2 cellular contexts compared by ENCODE assay signal in genomic region chr3:118817748-118818165, GRCh38.
TF ChIP-seq lines count a peak whose summit lies in the region.

No MANE protein-coding gene starts in this region.

TF ChIP-seq in GM23338, 12 proteins besides CTCF, POLR2A, EP300 and RAD21 (continued from another document):
- TF ChIP-seq ZNF462 (CRISPR knock-in tag; IDR thresholded peaks at IDR 0.05) (no peak), JUNB (IDR thresholded peaks at IDR 0.05; ENCODE audit: unreplicated experiment) (no peak), REST (IDR thresholded peaks at IDR 0.05; ENCODE audit: unreplicated experiment) (no peak), EZH2 (IDR thresholded peaks at IDR 0.05; ENCODE audit: low read depth, unreplicated experiment) (no peak), EZH2phosphoT487 (IDR thresholded peaks at IDR 0.05; ENCODE audit: unreplicated experiment) (no peak), POLR2AphosphoS5 (IDR thresholded peaks at IDR 0.05; ENCODE audit: low read depth) (no peak), NANOG (IDR thresholded peaks at IDR 0.05; ENCODE audit: borderline replicate concordance) (no peak), ZNF331 (CRISPR knock-in tag; IDR thresholded peaks at IDR 0.05; ENCODE audit: low read depth) (no peak), CREB1 (CRISPR knock-in tag; IDR thresholded peaks at IDR 0.05; ENCODE audit: low read depth) (no peak), STAT1 (IDR thresholded peaks at IDR 0.05; ENCODE audit: unreplicated experiment) (no peak)
- TF ChIP-seq, protein P1, sequence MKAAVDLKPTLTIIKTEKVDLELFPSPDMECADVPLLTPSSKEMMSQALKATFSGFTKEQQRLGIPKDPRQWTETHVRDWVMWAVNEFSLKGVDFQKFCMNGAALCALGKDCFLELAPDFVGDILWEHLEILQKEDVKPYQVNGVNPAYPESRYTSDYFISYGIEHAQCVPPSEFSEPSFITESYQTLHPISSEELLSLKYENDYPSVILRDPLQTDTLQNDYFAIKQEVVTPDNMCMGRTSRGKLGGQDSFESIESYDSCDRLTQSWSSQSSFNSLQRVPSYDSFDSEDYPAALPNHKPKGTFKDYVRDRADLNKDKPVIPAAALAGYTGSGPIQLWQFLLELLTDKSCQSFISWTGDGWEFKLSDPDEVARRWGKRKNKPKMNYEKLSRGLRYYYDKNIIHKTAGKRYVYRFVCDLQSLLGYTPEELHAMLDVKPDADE (IDR thresholded peaks at IDR 0.05): no peak

TF ChIP-seq in GM12878, 131 proteins besides CTCF, POLR2A, EP300 and RAD21 (continued from another document):
- TF ChIP-seq SMC3 (IDR thresholded peaks at IDR 0.05; ENCODE audit: borderline replicate concordance, low read length) (peak; percentile 86; the same call in 1 of the 2 replicates), FOXM1 (IDR thresholded peaks at IDR 0.05; ENCODE audit: low read depth, low read length) (0 out of 2 replicates have a peak, but pooled peaks have one; percentile 24), JUND (IDR thresholded peaks at IDR 0.05; ENCODE audit: low read depth, low read length) (no peak), ATF3 (IDR thresholded peaks at IDR 0.05; ENCODE audit: borderline replicate concordance, extremely low read depth, low read depth, low read length) (no peak), ZNF622 (IDR thresholded peaks at IDR 0.05) (no peak), SUZ12 (IDR thresholded peaks at IDR 0.05; ENCODE audit: unreplicated experiment) (no peak), SREBF1 (IDR thresholded peaks at IDR 0.05; ENCODE audit: low read length) (no peak), MXI1 (IDR thresholded peaks at IDR 0.05; ENCODE audit: low read depth, low read length) (0 out of 2 replicates have a peak, but pooled peaks have one; percentile 13), YY1 (IDR thresholded peaks at IDR 0.05; ENCODE audit: low read depth, low read length) (0 out of 2 replicates have a peak, but pooled peaks have one; percentile 38), SMARCA5 (IDR thresholded peaks at IDR 0.05) (0 out of 2 replicates have a peak, but pooled peaks have one; percentile 25), SUPT20H (IDR thresholded peaks at IDR 0.05; ENCODE audit: borderline replicate concordance, control insufficient read depth, low read depth, low read length) (no peak)
- TF ChIP-seq, protein P2, sequence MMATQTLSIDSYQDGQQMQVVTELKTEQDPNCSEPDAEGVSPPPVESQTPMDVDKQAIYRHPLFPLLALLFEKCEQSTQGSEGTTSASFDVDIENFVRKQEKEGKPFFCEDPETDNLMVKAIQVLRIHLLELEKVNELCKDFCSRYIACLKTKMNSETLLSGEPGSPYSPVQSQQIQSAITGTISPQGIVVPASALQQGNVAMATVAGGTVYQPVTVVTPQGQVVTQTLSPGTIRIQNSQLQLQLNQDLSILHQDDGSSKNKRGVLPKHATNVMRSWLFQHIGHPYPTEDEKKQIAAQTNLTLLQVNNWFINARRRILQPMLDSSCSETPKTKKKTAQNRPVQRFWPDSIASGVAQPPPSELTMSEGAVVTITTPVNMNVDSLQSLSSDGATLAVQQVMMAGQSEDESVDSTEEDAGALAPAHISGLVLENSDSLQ (IDR thresholded peaks at IDR 0.05): no peak
